Comparison of ENCODE assay signal across 8 cellular contexts in genomic region chr10:53029872-53030849, GRCh38.
DNase-seq lines count a peak whose midpoint lies in the region; ATAC-seq and TF ChIP-seq lines count a peak whose summit lies in the region.
"Not testable (repeated sequence)": the region's sequence is repeated elsewhere in the genome, so short reads cannot be mapped to it uniquely, and the experiment has no call there.

No MANE protein-coding gene starts in this region.

- not testable (repeated sequence) for H3K4me1 Mint-ChIP-seq in HFFc6 (ENCODE audit: low read depth)
- H3K4me1 Mint-ChIP-seq in chondrocyte (ENCODE audit: low read depth), result peaks cover 11% of the 10 kb centered on the region

- POLR2A ChIA-PET in PC-3 (lab: Charles Lee; ENCODE audit: unreplicated experiment), result interaction anchor here (0.6 to 0.7 kb wide), 3 partner anchors 182 to 1369 kb away, joined by 3 to 4 read pairs (median 4); no protein-coding TSS in a partner anchor

- not testable (repeated sequence) for H3K36me3 Mint-ChIP-seq in HFFc6 (ENCODE audit: low read depth); chondrocyte (ENCODE audit: low read depth)

- H3K9ac ChIP-seq in PC-3 (ENCODE audit: low read length), result peak overlapping the region; percentile 0

- peak overlapping the region; percentile 45; the same call in 1 of the 2 replicates for H3K27ac Mint-ChIP-seq in HFFc6
- peak overlapping the region; percentile 19 for H3K27ac Mint-ChIP-seq in chondrocyte (ENCODE audit: unreplicated experiment)

- not testable (repeated sequence) for H3K27me3 ChIP-seq in PC-3 (ENCODE audit: low read length)

- peak overlapping the region; percentile 58 for H3K4me2 ChIP-seq in PC-3 (ENCODE audit: low read length)

- not testable (repeated sequence) for H3K79me2 ChIP-seq in PC-3 (ENCODE audit: low read length)

- CTCF ChIA-PET in PC-3 (lab: Charles Lee), result interaction anchor here (0.6 to 1.6 kb wide), 4 partner anchors 10 to 384 kb away, joined by 3 to 5 read pairs (median 4); no protein-coding TSS in a partner anchor

- H3K27me3 Mint-ChIP-seq in HFFc6 (ENCODE audit: insufficient read depth); chondrocyte (ENCODE audit: low read depth): not testable (repeated sequence)

- peak overlapping the region; percentile 63 for H2AFZ ChIP-seq in PC-3 (ENCODE audit: low read length)

- not testable (repeated sequence) for H3K9me3 Mint-ChIP-seq in HFFc6; chondrocyte (ENCODE audit: low read depth)

- not testable (repeated sequence) for H3K4me3 Mint-ChIP-seq in HFFc6; chondrocyte (ENCODE audit: unreplicated experiment)

- BruUV-seq in PC-3 (replicated peaks; lab: Mats Ljungman, UMichigan), result TSS peak; percentile 62

- peak; percentile 20 for DNase-seq in HFFc6
- peak; percentile 96 for DNase-seq in PC-3
- DNase-seq in chondrocyte (ENCODE audit: low spot score), result not testable (repeated sequence)
- DNase-seq in islet precursor cell, result peak; percentile 71
- DNase-seq in pulmonary artery endothelial cell (ENCODE audit: low read depth, low spot score), result peak; percentile 26

- H3K27ac ChIP-seq in C4-2B, result peak overlapping the region; percentile 67
- H3K27ac ChIP-seq in PC-3 (ENCODE audit: low read length), result peak overlapping the region; percentile 59

- peak; percentile 57 for ATAC-seq in GM19023 (IDR thresholded peaks at IDR 0.05; ENCODE audit: unreplicated experiment)
- peak; percentile 61 for ATAC-seq in HG03469 (IDR thresholded peaks at IDR 0.05; ENCODE audit: unreplicated experiment)
- peak; percentile 80 for ATAC-seq in PC-3

- peaks cover 33% of the 10 kb centered on the region for H3K4me1 ChIP-seq in PC-3 (ENCODE audit: insufficient read depth, low read length)

- intact Hi-C loops in PC-3 (cut with micrococcal nuclease), result loop anchor here (1.0 to 5.0 kb wide), 5 partner anchors 49 to 228 kb away; no protein-coding TSS in a partner anchor

- H4K20me1 ChIP-seq in PC-3 (ENCODE audit: low read length), result not testable (repeated sequence)

- not testable (repeated sequence) for H3K36me3 ChIP-seq in PC-3 (ENCODE audit: low read depth, low read length)

- not testable (repeated sequence) for H3K9me3 ChIP-seq in PC-3 (ENCODE audit: low read length)

- not testable (repeated sequence) for H3K9me2 ChIP-seq in PC-3 (replicated peaks; ENCODE audit: low read length)

- H3K4me3 ChIP-seq in PC-3 (ENCODE audit: low read length), result peak overlapping the region; percentile 27

- not testable (repeated sequence) for TF ChIP-seq CTCF in C4-2B (conservative IDR thresholded peaks at IDR 0.05); HFFc6 (IDR thresholded peaks at IDR 0.05); PC-3 (conservative IDR thresholded peaks at IDR 0.05; ENCODE audit: low read depth, low read length); chondrocyte (IDR thresholded peaks at IDR 0.05)

- H3F3A ChIP-seq in PC-3 (ENCODE audit: low read length, unreplicated experiment), result peaks cover 13% of the 10 kb centered on the region
